In genomic region chr21:37534431-37534830, GRCh38 we compare ENCODE assay signal across 17 cellular contexts.
DNase-seq lines count a peak whose midpoint lies in the region.
"Had no signal": no experiment of that assay in that cellular context is flagged by ENCODE, and none has a peak within 500 bp of the region (broad histone marks: within the 10 kb centered on the region; RNA-seq: fewer than 3 reads in every experiment).

No MANE protein-coding gene starts in this region.

- H3K27ac ChIP-seq in BLaER1 = no peak overlapping the region
- H3K27ac ChIP-seq: 22Rv1 had no signal

- H3K4me1 ChIP-seq in BLaER1 = peaks cover 15% of the 10 kb centered on the region

- peak overlapping the region; percentile 17; the same call in 1 of the 2 replicates for H3K4me2 ChIP-seq in BLaER1
- H3K4me2 ChIP-seq: SK-N-SH had no signal

- no peaks in the 10 kb centered on the region for H4K20me1 ChIP-seq in BLaER1

- H3K4me3 ChIP-seq in BLaER1 = no peak overlapping the region

- no peaks in the 10 kb centered on the region for H3K27me3 ChIP-seq in BLaER1

- H3K36me3 ChIP-seq in BLaER1 = no peaks in the 10 kb centered on the region

- H3K9ac ChIP-seq in BLaER1 = no peak overlapping the region
- H3K9ac ChIP-seq: SK-N-SH had no signal

- peak; percentile 18 for DNase-seq in DMS79 treated with DMSO at 0.1 percent for 48 hours (lab: John Stamatoyannopoulos, UW)
- DNase-seq in DMS79 (lab: John Stamatoyannopoulos, UW) = no peak
- DNase-seq in NCI-H69 (lab: John Stamatoyannopoulos, UW) = peak; percentile 23
- peak; percentile 6 for DNase-seq in mucosa of gallbladder (ENCODE audit: low spot score)
- DNase-seq in OCI-M2 (lab: John Stamatoyannopoulos, UW; ENCODE audit: unreplicated experiment) = no peak
- no peak for DNase-seq in dermis blood vessel endothelial cell
- DNase-seq: CD8-positive, alpha-beta memory T cell; DMS 273 treated with DMSO at 0.1 percent for 48 hours; DND-41; Kasumi-1; NCI-H2081; NCI-H446 treated with DMSO at 0.1 percent for 48 hours; PC-3; SK-N-SH; SW 1271 had no signal

- H3K9me3 ChIP-seq in BLaER1 = peaks cover 20% of the 10 kb centered on the region
- H3K9me3 ChIP-seq: SK-N-SH had no signal

Comparison
In these comparisons a context has a peak if more than half of its experiments do, and no peak if none do; other contexts are left out.
1. DNase-seq: peak in DMS79 treated with DMSO at 0.1 percent for 48 hours (single experiment), NCI-H69 (single experiment) and mucosa of gallbladder (single experiment); none in DMS79 (single experiment), OCI-M2 (single experiment) and dermis blood vessel endothelial cell (single experiment).